1 cellular context compared by ENCODE assay signal in the genomic region with DNA sequence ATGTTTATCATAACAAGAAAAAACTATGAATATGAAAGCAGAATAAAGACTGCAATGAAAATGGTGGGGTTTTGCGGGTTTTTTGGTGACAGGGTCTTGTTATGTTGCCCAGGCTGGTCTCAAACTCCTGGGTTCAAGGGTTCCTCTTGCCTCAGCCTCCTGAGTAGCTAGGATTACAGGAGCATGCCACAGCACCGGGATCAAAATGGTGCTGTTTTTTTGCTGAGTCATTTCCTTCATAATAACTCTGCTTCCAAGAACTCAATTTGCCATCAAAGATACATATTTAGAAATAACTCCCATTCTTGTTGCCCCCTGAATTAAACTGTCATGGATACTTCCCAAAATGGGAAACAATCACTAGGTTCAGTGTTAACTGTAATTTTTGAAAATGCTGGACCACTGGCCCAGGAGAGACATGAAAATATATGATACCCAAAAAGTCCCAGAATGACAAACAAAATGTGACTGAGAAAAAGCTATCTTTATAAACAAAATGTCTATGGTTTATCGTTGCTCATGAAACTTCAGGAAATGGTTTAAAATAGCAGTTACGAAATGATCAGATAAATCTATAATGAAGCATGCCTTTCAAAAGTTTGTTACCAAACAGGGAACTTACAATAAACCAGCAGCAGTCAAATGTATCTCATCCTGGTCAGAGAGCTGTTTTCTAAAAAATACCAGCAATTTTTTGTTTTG.
A peak's percentile ranks its signal among the peaks of the same experiment; 100 is the strongest.
TF ChIP-seq lines count a peak whose summit lies in the region.

No MANE protein-coding gene starts in this region.

TF ChIP-seq in K562, 482 proteins besides CTCF, POLR2A, EP300 and RAD21 (continued from another document and continues in another):
- TF ChIP-seq, protein P1, sequence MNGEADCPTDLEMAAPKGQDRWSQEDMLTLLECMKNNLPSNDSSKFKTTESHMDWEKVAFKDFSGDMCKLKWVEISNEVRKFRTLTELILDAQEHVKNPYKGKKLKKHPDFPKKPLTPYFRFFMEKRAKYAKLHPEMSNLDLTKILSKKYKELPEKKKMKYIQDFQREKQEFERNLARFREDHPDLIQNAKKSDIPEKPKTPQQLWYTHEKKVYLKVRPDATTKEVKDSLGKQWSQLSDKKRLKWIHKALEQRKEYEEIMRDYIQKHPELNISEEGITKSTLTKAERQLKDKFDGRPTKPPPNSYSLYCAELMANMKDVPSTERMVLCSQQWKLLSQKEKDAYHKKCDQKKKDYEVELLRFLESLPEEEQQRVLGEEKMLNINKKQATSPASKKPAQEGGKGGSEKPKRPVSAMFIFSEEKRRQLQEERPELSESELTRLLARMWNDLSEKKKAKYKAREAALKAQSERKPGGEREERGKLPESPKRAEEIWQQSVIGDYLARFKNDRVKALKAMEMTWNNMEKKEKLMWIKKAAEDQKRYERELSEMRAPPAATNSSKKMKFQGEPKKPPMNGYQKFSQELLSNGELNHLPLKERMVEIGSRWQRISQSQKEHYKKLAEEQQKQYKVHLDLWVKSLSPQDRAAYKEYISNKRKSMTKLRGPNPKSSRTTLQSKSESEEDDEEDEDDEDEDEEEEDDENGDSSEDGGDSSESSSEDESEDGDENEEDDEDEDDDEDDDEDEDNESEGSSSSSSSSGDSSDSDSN (IDR thresholded peaks at IDR 0.05; ENCODE audit: borderline replicate concordance in 1 of 2, low read depth in 2 of 2, low read length in 2 of 2), result no peak
- TF ChIP-seq RB1 (IDR thresholded peaks at IDR 0.05; ENCODE audit: low read depth) (no peak), XRCC4 (IDR thresholded peaks at IDR 0.05; ENCODE audit: extremely low read depth, insufficient read depth, insufficient read length) (no peak), CTBP1 (IDR thresholded peaks at IDR 0.05; ENCODE audit: borderline replicate concordance) (no peak), HMGN3 (IDR thresholded peaks at IDR 0.05; ENCODE audit: borderline replicate concordance, extremely low read depth, insufficient read length, low read depth, low read length) (no peak), PTRF (tag; IDR thresholded peaks at IDR 0.05) (peak; percentile 27; the same call in 1 of the 2 replicates), BRD4 (IDR thresholded peaks at IDR 0.05) (peak; percentile 98), BCL6 (CRISPR knock-in tag; IDR thresholded peaks at IDR 0.05) (peak; percentile 52; the same call in 1 of the 2 replicates), CBFA2T3 (IDR thresholded peaks at IDR 0.05) (peak; percentile 59), MAFK (IDR thresholded peaks at IDR 0.05; ENCODE audit: low read length) (peak; percentile 98), MCM5 (IDR thresholded peaks at IDR 0.05; ENCODE audit: low read depth) (no peak), NCOA6 (IDR thresholded peaks at IDR 0.05) (0 out of 2 replicates have a peak, but pooled peaks have one; percentile 52), CBX3 (IDR thresholded peaks at IDR 0.05; ENCODE audit: borderline replicate concordance in 1 of 2, low read length in 2 of 2) (0 out of 3 replicates have a peak, but pooled peaks of 1 of the 2 experiments have one; percentile 45), ILK (tag; IDR thresholded peaks at IDR 0.05; ENCODE audit: borderline replicate concordance, low read depth) (no peak), ZNF561 (CRISPR knock-in tag; conservative IDR thresholded peaks at IDR 0.05) (no peak), ZNF445 (CRISPR knock-in tag; IDR thresholded peaks at IDR 0.05; ENCODE audit: low read depth) (0 out of 2 replicates have a peak, but pooled peaks have one; percentile 29), IRF2 (CRISPR knock-in tag; IDR thresholded peaks at IDR 0.05) (no peak), HDAC2 (IDR thresholded peaks at IDR 0.05) (no peak; the same call in 1 of the 2 replicates), ZNF436 (CRISPR knock-in tag; IDR thresholded peaks at IDR 0.05) (no peak), OTX1 (CRISPR knock-in tag; IDR thresholded peaks at IDR 0.05) (no peak; the same call in 1 of the 2 replicates)
- TF ChIP-seq, protein P2, sequence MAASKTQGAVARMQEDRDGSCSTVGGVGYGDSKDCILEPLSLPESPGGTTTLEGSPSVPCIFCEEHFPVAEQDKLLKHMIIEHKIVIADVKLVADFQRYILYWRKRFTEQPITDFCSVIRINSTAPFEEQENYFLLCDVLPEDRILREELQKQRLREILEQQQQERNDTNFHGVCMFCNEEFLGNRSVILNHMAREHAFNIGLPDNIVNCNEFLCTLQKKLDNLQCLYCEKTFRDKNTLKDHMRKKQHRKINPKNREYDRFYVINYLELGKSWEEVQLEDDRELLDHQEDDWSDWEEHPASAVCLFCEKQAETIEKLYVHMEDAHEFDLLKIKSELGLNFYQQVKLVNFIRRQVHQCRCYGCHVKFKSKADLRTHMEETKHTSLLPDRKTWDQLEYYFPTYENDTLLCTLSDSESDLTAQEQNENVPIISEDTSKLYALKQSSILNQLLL (CRISPR knock-in tag; IDR thresholded peaks at IDR 0.05; ENCODE audit: borderline replicate concordance), result no peak
- TF ChIP-seq, protein P3, sequence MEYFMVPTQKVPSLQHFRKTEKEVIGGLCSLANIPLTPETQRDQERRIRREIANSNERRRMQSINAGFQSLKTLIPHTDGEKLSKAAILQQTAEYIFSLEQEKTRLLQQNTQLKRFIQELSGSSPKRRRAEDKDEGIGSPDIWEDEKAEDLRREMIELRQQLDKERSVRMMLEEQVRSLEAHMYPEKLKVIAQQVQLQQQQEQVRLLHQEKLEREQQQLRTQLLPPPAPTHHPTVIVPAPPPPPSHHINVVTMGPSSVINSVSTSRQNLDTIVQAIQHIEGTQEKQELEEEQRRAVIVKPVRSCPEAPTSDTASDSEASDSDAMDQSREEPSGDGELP (CRISPR knock-in tag; IDR thresholded peaks at IDR 0.05; ENCODE audit: borderline replicate concordance), result no peak
- TF ChIP-seq, protein P4, sequence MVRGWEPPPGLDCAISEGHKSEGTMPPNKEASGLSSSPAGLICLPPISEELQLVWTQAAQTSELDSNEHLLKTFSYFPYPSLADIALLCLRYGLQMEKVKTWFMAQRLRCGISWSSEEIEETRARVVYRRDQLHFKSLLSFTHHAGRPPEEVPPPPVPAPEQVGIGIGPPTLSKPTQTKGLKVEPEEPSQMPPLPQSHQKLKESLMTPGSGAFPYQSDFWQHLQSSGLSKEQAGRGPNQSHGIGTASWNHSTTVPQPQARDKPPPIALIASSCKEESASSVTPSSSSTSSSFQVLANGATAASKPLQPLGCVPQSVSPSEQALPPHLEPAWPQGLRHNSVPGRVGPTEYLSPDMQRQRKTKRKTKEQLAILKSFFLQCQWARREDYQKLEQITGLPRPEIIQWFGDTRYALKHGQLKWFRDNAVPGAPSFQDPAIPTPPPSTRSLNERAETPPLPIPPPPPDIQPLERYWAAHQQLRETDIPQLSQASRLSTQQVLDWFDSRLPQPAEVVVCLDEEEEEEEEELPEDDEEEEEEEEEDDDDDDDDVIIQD (CRISPR knock-in tag; IDR thresholded peaks at IDR 0.05), result no peak
- TF ChIP-seq, protein P5, sequence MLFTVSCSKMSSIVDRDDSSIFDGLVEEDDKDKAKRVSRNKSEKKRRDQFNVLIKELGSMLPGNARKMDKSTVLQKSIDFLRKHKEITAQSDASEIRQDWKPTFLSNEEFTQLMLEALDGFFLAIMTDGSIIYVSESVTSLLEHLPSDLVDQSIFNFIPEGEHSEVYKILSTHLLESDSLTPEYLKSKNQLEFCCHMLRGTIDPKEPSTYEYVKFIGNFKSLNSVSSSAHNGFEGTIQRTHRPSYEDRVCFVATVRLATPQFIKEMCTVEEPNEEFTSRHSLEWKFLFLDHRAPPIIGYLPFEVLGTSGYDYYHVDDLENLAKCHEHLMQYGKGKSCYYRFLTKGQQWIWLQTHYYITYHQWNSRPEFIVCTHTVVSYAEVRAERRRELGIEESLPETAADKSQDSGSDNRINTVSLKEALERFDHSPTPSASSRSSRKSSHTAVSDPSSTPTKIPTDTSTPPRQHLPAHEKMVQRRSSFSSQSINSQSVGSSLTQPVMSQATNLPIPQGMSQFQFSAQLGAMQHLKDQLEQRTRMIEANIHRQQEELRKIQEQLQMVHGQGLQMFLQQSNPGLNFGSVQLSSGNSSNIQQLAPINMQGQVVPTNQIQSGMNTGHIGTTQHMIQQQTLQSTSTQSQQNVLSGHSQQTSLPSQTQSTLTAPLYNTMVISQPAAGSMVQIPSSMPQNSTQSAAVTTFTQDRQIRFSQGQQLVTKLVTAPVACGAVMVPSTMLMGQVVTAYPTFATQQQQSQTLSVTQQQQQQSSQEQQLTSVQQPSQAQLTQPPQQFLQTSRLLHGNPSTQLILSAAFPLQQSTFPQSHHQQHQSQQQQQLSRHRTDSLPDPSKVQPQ (CRISPR knock-in tag; IDR thresholded peaks at IDR 0.05; ENCODE audit: borderline replicate concordance), result no peak
- TF ChIP-seq, protein P6, sequence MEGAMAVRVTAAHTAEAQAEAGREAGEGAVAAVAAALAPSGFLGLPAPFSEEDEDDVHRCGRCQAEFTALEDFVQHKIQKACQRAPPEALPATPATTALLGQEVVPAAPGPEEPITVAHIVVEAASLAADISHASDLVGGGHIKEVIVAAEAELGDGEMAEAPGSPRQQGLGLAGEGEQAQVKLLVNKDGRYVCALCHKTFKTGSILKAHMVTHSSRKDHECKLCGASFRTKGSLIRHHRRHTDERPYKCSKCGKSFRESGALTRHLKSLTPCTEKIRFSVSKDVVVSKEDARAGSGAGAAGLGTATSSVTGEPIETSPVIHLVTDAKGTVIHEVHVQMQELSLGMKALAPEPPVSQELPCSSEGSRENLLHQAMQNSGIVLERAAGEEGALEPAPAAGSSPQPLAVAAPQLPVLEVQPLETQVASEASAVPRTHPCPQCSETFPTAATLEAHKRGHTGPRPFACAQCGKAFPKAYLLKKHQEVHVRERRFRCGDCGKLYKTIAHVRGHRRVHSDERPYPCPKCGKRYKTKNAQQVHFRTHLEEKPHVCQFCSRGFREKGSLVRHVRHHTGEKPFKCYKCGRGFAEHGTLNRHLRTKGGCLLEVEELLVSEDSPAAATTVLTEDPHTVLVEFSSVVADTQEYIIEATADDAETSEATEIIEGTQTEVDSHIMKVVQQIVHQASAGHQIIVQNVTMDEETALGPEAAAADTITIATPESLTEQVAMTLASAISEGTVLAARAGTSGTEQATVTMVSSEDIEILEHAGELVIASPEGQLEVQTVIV (CRISPR knock-in tag; IDR thresholded peaks at IDR 0.05; ENCODE audit: borderline replicate concordance), result 0 out of 2 replicates have a peak, but pooled peaks have one; percentile 44
- TF ChIP-seq, protein P7, sequence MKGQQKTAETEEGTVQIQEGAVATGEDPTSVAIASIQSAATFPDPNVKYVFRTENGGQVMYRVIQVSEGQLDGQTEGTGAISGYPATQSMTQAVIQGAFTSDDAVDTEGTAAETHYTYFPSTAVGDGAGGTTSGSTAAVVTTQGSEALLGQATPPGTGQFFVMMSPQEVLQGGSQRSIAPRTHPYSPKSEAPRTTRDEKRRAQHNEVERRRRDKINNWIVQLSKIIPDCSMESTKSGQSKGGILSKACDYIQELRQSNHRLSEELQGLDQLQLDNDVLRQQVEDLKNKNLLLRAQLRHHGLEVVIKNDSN (CRISPR knock-in tag; IDR thresholded peaks at IDR 0.05), result no peak
- TF ChIP-seq, protein P8, sequence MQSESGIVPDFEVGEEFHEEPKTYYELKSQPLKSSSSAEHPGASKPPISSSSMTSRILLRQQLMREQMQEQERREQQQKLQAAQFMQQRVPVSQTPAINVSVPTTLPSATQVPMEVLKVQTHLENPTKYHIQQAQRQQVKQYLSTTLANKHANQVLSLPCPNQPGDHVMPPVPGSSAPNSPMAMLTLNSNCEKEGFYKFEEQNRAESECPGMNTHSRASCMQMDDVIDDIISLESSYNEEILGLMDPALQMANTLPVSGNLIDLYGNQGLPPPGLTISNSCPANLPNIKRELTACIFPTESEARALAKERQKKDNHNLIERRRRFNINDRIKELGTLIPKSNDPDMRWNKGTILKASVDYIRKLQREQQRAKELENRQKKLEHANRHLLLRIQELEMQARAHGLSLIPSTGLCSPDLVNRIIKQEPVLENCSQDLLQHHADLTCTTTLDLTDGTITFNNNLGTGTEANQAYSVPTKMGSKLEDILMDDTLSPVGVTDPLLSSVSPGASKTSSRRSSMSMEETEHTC (IDR thresholded peaks at IDR 0.05), result no peak
- TF ChIP-seq, protein P9, sequence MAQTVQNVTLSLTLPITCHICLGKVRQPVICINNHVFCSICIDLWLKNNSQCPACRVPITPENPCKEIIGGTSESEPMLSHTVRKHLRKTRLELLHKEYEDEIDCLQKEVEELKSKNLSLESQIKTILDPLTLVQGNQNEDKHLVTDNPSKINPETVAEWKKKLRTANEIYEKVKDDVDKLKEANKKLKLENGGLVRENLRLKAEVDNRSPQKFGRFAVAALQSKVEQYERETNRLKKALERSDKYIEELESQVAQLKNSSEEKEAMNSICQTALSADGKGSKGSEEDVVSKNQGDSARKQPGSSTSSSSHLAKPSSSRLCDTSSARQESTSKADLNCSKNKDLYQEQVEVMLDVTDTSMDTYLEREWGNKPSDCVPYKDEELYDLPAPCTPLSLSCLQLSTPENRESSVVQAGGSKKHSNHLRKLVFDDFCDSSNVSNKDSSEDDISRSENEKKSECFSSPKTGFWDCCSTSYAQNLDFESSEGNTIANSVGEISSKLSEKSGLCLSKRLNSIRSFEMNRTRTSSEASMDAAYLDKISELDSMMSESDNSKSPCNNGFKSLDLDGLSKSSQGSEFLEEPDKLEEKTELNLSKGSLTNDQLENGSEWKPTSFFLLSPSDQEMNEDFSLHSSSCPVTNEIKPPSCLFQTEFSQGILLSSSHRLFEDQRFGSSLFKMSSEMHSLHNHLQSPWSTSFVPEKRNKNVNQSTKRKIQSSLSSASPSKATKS (CRISPR knock-in tag; IDR thresholded peaks at IDR 0.05), result no peak
- TF ChIP-seq, protein P10, sequence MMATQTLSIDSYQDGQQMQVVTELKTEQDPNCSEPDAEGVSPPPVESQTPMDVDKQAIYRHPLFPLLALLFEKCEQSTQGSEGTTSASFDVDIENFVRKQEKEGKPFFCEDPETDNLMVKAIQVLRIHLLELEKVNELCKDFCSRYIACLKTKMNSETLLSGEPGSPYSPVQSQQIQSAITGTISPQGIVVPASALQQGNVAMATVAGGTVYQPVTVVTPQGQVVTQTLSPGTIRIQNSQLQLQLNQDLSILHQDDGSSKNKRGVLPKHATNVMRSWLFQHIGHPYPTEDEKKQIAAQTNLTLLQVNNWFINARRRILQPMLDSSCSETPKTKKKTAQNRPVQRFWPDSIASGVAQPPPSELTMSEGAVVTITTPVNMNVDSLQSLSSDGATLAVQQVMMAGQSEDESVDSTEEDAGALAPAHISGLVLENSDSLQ (IDR thresholded peaks at IDR 0.05), result no peak; the same call in 1 of the 2 replicates
- TF ChIP-seq, protein P11, sequence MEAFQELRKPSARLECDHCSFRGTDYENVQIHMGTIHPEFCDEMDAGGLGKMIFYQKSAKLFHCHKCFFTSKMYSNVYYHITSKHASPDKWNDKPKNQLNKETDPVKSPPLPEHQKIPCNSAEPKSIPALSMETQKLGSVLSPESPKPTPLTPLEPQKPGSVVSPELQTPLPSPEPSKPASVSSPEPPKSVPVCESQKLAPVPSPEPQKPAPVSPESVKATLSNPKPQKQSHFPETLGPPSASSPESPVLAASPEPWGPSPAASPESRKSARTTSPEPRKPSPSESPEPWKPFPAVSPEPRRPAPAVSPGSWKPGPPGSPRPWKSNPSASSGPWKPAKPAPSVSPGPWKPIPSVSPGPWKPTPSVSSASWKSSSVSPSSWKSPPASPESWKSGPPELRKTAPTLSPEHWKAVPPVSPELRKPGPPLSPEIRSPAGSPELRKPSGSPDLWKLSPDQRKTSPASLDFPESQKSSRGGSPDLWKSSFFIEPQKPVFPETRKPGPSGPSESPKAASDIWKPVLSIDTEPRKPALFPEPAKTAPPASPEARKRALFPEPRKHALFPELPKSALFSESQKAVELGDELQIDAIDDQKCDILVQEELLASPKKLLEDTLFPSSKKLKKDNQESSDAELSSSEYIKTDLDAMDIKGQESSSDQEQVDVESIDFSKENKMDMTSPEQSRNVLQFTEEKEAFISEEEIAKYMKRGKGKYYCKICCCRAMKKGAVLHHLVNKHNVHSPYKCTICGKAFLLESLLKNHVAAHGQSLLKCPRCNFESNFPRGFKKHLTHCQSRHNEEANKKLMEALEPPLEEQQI (IDR thresholded peaks at IDR 0.05), result peak; percentile 69
